ENCODE assay signal across 22 cellular contexts in the genomic region with DNA sequence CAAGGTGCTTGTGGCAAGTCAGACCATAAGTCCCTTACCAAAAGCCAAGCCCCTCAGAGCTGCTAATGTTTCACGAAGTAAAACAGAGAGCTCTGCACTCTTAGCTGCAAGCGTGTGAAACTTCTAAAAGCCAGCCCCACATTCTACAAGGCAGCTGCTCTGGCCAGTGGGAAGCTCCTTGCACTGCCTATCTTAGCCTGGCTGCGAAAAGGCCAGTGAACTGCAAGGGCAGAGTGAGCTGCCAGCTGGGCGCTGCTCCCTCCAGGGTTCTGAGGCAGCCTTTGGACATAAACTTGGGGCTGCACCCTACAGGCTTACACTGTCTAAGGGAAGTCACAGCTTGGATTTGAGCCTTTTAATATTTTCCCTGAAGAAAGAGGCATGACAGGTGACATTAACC. TPM values are rescaled to one million over a fixed set of nuclear protein-coding genes. Genes with fewer than 3 reads are reported as not detected.
"Had no signal": no experiment of that assay in that cellular context is flagged by ENCODE, and none has a peak within 500 bp of the region (broad histone marks: within the 10 kb centered on the region; RNA-seq: fewer than 3 reads in every experiment).

No MANE protein-coding gene starts in this region.

- H3K4me1 ChIP-seq: uterus had no signal

- H3K27me3 ChIP-seq: adrenal gland, cardiac muscle cell, esophagus muscularis mucosa, right lobe of liver, SJSA1, tibial nerve, uterus had no signal

- ATAC-seq: naive thymus-derived CD4-positive, alpha-beta T cell; right lobe of liver; stimulated activated effector memory CD8-positive, alpha-beta T cell treated with anti-CD3 and anti-CD28 coated beads, Interleukin-12 subunit alpha, Interleukin-12 subunit beta, amount 100 ng/mL, for 72 hours had no signal

- H3K36me3 ChIP-seq: cardiac muscle cell, SJSA1, uterus had no signal

- H3K4me3 ChIP-seq: adrenal gland, cardiac muscle cell, esophagus muscularis mucosa, right lobe of liver, SJSA1, tibial nerve, uterus had no signal

- FAIRE-seq: colon, TTC549 had no signal

- DNase-seq: activated B cell treated with CpG ODN at 0.5 μM for 24 hours; activated CD4-positive, alpha-beta T cell treated with anti-CD3 and anti-CD28 coated beads for 48 hours; activated naive CD4-positive, alpha-beta T cell treated with anti-CD3 and anti-CD28 coated beads, Interleukin-2, amount 10 ng/mL, durations not matched to agents 7 days and 5 days; activated T-cell treated with anti-CD3 and anti-CD28 coated beads for 4 hours; adrenal gland; left cardiac atrium; mammary epithelial cell; naive thymus-derived CD4-positive, alpha-beta T cell; nucleus accumbens; stimulated activated CD4-positive, alpha-beta T cell treated with anti-CD3 and anti-CD28 coated beads, Interleukin-1b, Interleukin-23, amount 100 ng/mL, for 48 hours; uterus had no signal

- H3K9me3 ChIP-seq: adrenal gland, esophagus muscularis mucosa, right lobe of liver, SJSA1, tibial nerve, uterus had no signal

- H3K27ac ChIP-seq: cardiac muscle cell, right lobe of liver, SJSA1 had no signal

RNA-seq across cellular contexts. Expression of a gene that starts 2.2 kb away (rescaled TPM):
- total RNA-seq: cardiac muscle cell, mammary epithelial cell, progenitor cell of endocrine pancreas, SJSA1 had no signal
- polyA plus RNA-seq: cardiac muscle cell; naive thymus-derived CD4-positive, alpha-beta T cell had no signal

RNA-seq across cellular contexts. Expression of a gene that starts 6.5 kb away (rescaled TPM):
- total RNA-seq: SJSA1 had no signal

RNA-seq across cellular contexts. Expression of a gene that starts 42.4 kb away (rescaled TPM):
- total RNA-seq: activated B cell treated with CpG ODN at 0.5 μM for 24 hours; activated CD8-positive, alpha-beta memory T cell treated with anti-CD3 and anti-CD28 coated beads for 36 hours; mammary epithelial cell; naive thymus-derived CD4-positive, alpha-beta T cell; T-helper 2 cell treated with Interferon-gamma antibody and Interleukin-4, amounts not matched to agents 100 ng/mL and 5 ng/mL, for 36 hours had no signal
- polyA plus RNA-seq: mammary epithelial cell; naive thymus-derived CD4-positive, alpha-beta T cell had no signal

RNA-seq across cellular contexts. Expression of a gene that starts 59.6 kb away (rescaled TPM):
- total RNA-seq: activated CD8-positive, alpha-beta memory T cell treated with anti-CD3 and anti-CD28 coated beads for 36 hours; cardiac muscle cell; esophagus muscularis mucosa; left cardiac atrium; mammary epithelial cell; naive thymus-derived CD4-positive, alpha-beta T cell; SJSA1; T-helper 2 cell treated with Interferon-gamma antibody and Interleukin-4, amounts not matched to agents 100 ng/mL and 5 ng/mL, for 36 hours had no signal
- polyA plus RNA-seq: mammary epithelial cell; naive thymus-derived CD4-positive, alpha-beta T cell had no signal
